In the genomic region with DNA sequence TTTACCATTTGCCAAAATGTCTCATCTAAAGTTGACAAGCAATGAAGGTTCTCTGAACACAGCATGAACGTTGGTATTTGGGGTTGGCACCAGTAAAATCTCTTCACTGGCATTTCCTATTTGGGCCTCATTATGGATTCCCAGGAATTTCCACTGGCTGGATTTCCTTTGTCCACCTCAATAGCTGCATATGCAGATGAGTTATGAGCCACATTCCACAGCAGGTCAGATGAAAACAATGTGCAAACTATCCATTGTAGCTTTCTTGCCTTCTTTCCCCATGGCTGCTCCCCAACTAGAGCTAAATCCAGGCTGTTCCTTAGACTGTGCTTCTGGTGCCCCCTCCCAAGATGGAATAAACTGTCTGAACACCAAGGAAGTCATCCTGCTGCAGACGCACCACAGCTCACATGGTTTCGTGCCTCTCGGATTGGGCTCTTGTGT, we compare ENCODE assay signal across 15 cellular contexts.
A peak's percentile ranks its signal among the peaks of the same experiment; 100 is the strongest.
DNase-seq lines count a peak whose midpoint lies in the region; ATAC-seq and TF ChIP-seq lines count a peak whose summit lies in the region.
"Had no signal": no experiment of that assay in that cellular context is flagged by ENCODE, and none has a peak within 500 bp of the region (broad histone marks: within the 10 kb centered on the region; RNA-seq: fewer than 3 reads in every experiment).

No MANE protein-coding gene starts in this region.

- dilution Hi-C loops in mammary epithelial cell (cut with HindIII; ENCODE audit: low sequenced_read_pairs) = no loop called here

- POLR2A ChIA-PET in MCF 10A (lab: Yijun Ruan, JAX) = interaction anchor here (1.2 kb wide), 2 partner anchors 44 to 374 kb away, joined by 3 to 4 read pairs; no protein-coding TSS in a partner anchor

- H3K9ac ChIP-seq in mammary epithelial cell (ENCODE audit: insufficient read depth, low read length) = no peak overlapping the region

- H3K27ac ChIP-seq in mammary epithelial cell (ENCODE audit: insufficient read depth, low read depth, low read length) = no peak overlapping the region
- no peak overlapping the region for H3K27ac ChIP-seq in psoas muscle
- H3K27ac ChIP-seq: 22Rv1 had no signal

- no peak overlapping the region for H3K4me3 Mint-ChIP-seq in MCF 10A (ENCODE audit: unreplicated experiment)
- H3K4me3 Mint-ChIP-seq: activated CD8-positive, alpha-beta T cell treated with anti-CD3 and anti-CD28 coated beads, Interleukin-2, amount 10 ng/mL, durations not matched to agents 7 days and 5 days; memory B cell had no signal

- H3K4me1 Mint-ChIP-seq in MCF 10A (ENCODE audit: insufficient read depth, unreplicated experiment) = peaks cover 12% of the 10 kb centered on the region
- H3K4me1 Mint-ChIP-seq: memory B cell had no signal

- H3K4me3 ChIP-seq in mammary epithelial cell (replicated peaks in 1 of 3; ENCODE audit: insufficient read depth in 1 of 3, low read depth in 2 of 3, low read length in 3 of 3) (no peak overlapping the region), astrocyte of the cerebellum (ENCODE audit: low read depth, low read length) (no peak overlapping the region), psoas muscle (no peak overlapping the region)

- no TSS peak for BruUV-seq in mammary epithelial cell (replicated peaks; lab: Mats Ljungman, UMichigan)
- no TSS peak for BruUV-seq in MCF 10A (replicated peaks; lab: Mats Ljungman, UMichigan)

- TF ChIP-seq CTCF in mammary epithelial cell (conservative IDR thresholded peaks at IDR 0.05 in 1 of 2, IDR thresholded peaks at IDR 0.05 in 1 of 2; ENCODE audit: extremely low read depth in 1 of 2, insufficient read depth in 1 of 2, low read depth in 1 of 2, low read length in 2 of 2) (no peak), MCF 10A (IDR thresholded peaks at IDR 0.05; ENCODE audit: unreplicated experiment) (no peak), astrocyte of the cerebellum (IDR thresholded peaks at IDR 0.05; ENCODE audit: low read depth, low read length, missing control alignments) (no peak), psoas muscle (IDR thresholded peaks at IDR 0.05) (no peak)

- H3K9me3 ChIP-seq in mammary epithelial cell (replicated peaks; ENCODE audit: insufficient read depth, low read length) (no peaks in the 10 kb centered on the region), psoas muscle (no peaks in the 10 kb centered on the region)

- no peaks in the 10 kb centered on the region for H4K20me1 ChIP-seq in mammary epithelial cell (ENCODE audit: insufficient read depth, low read length)

- no peak overlapping the region for H3K4me2 ChIP-seq in mammary epithelial cell (ENCODE audit: insufficient read depth, low read depth, low read length)

- no peaks in the 10 kb centered on the region for H3K27me3 Mint-ChIP-seq in MCF 10A (ENCODE audit: insufficient read depth, unreplicated experiment)

- H3K9me3 Mint-ChIP-seq in MCF 10A (ENCODE audit: unreplicated experiment) = peaks cover 7% of the 10 kb centered on the region
- H3K9me3 Mint-ChIP-seq: memory B cell had no signal

- 69% methylated on average over 4 of the region's 4 CpGs for WGBS in mammary epithelial cell (ENCODE audit: low coverage, missing lambda C conversion rate)
- 67 to 77% (median 76%) methylated on average over 4 of the region's 4 CpGs for WGBS in psoas muscle, 3 donors

- DNase-seq in mammary epithelial cell (no peak), MCF 10A (ENCODE audit: unreplicated experiment) (no peak), astrocyte of the cerebellum (ENCODE audit: low read depth) (peak; percentile 88), glomerular endothelial cell (ENCODE audit: extremely low read depth, low read depth, low spot score) (peak; percentile 77), psoas muscle (no peak)
- DNase-seq: activated CD8-positive, alpha-beta T cell treated with anti-CD3 and anti-CD28 coated beads, Interleukin-2, amount 10 ng/mL, durations not matched to agents 7 days and 5 days; activated naive CD4-positive, alpha-beta T cell treated with Interleukin-2 at 50 U/mL for 16 hours; hypothalamus; NCI-H2081; posterior cingulate gyrus had no signal

- H2AFZ ChIP-seq in mammary epithelial cell (ENCODE audit: low read depth, low read length) = peak overlapping the region; percentile 58

- no peak overlapping the region for H3K27ac Mint-ChIP-seq in MCF 10A (ENCODE audit: low read depth, unreplicated experiment)
- H3K27ac Mint-ChIP-seq: activated CD8-positive, alpha-beta T cell treated with anti-CD3 and anti-CD28 coated beads, Interleukin-2, amount 10 ng/mL, durations not matched to agents 7 days and 5 days; memory B cell had no signal

- in situ Hi-C loops in mammary epithelial cell (cut with MboI; ENCODE audit: low sequenced_read_pairs in 2 of 2) (no loop called here), astrocyte of the cerebellum (cut with HindIII; ENCODE audit: low sequenced_read_pairs) (no loop called here)

- no peaks in the 10 kb centered on the region for H3K36me3 Mint-ChIP-seq in MCF 10A (ENCODE audit: insufficient read depth, unreplicated experiment)

- H3K36me3 ChIP-seq in mammary epithelial cell (ENCODE audit: insufficient read depth, low read length) = no peaks in the 10 kb centered on the region
- H3K36me3 ChIP-seq in psoas muscle (ENCODE audit: insufficient read depth in 1 of 2, low read depth in 1 of 2) = no peaks in the 10 kb centered on the region

- H3K4me1 ChIP-seq in mammary epithelial cell (ENCODE audit: insufficient read depth, low read length) = peaks cover 24% of the 10 kb centered on the region
- peaks cover 10% of the 10 kb centered on the region for H3K4me1 ChIP-seq in psoas muscle

- ATAC-seq in GM18870 (IDR thresholded peaks at IDR 0.05; ENCODE audit: unreplicated experiment) = no peak
- no peak for ATAC-seq in GM19467 (IDR thresholded peaks at IDR 0.05; ENCODE audit: unreplicated experiment)
- no peak for ATAC-seq in GM21529 (IDR thresholded peaks at IDR 0.05; ENCODE audit: unreplicated experiment)
- ATAC-seq in psoas muscle = no peak
- ATAC-seq: activated CD8-positive, alpha-beta T cell treated with anti-CD3 and anti-CD28 coated beads, Interleukin-2, amount 10 ng/mL, durations not matched to agents 7 days and 5 days had no signal

- H3K79me2 ChIP-seq in mammary epithelial cell (ENCODE audit: insufficient read depth, low read length) = no peaks in the 10 kb centered on the region

- CTCF ChIA-PET in mammary epithelial cell (lab: Charles Lee; ENCODE audit: low non-redundant PET) = no interaction called here
- CTCF ChIA-PET in MCF 10A (lab: Yijun Ruan, JAX) = no interaction called here

- intact Hi-C loops in mammary epithelial cell (cut with micrococcal nuclease) (loop anchor here (1.0 kb wide), 1 partner anchor 29 kb away; no protein-coding TSS in a partner anchor), MCF 10A (cut with micrococcal nuclease) (no loop called here), psoas muscle (cut with DNase I) (no loop called here)

- H3K27me3 ChIP-seq in mammary epithelial cell (ENCODE audit: insufficient read depth, low read length) (no peaks in the 10 kb centered on the region), psoas muscle (ENCODE audit: insufficient read depth in 3 of 3, low read length in 2 of 3) (no peaks in the 10 kb centered on the region)

Comparison
In these comparisons a context has a peak if more than half of its experiments do, and no peak if none do; other contexts are left out.
1. DNase-seq: peak in astrocyte of the cerebellum (single experiment) and glomerular endothelial cell (single experiment); none in mammary epithelial cell (single experiment), MCF 10A (single experiment) and psoas muscle (0 of 2).